ENCODE assay signal across 1 cellular context in genomic region chr11:13685461-13686108, GRCh38.
A peak's percentile ranks its signal among the peaks of the same experiment; 100 is the strongest.
TF ChIP-seq lines count a peak whose summit lies in the region.

No MANE protein-coding gene starts in this region.

TF ChIP-seq in K562, 482 proteins besides CTCF, POLR2A, EP300 and RAD21 (continued from another document):
- 0 out of 2 replicates have a peak, but pooled peaks have one; percentile 33 for TF ChIP-seq ZBTB33 (CRISPR knock-in tag; IDR thresholded peaks at IDR 0.05)
